In the genomic region with DNA sequence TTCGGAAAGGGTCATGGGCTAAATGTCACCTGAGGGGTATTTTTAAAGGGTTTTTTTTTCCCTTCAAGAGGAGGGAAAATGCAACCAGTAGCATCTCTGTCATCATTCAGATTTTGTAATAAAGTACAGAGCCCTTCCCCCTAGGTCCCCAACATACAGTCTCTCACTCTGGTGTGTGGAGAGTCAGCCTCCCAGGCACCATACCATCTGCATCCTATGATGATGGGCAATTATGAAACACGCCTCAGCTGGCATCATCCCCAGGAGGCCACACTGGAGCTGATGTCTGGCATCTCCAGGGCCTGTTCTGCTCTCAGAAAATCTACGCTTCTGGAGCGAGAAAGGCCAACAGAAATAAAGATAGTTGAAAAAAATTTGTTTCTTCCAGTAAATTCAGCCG, we compare ENCODE assay signal across 24 cellular contexts. TPM values are rescaled to one million over a fixed set of nuclear protein-coding genes. Genes with fewer than 3 reads are reported as not detected.
DNase-seq lines count a peak whose midpoint lies in the region; ATAC-seq and TF ChIP-seq lines count a peak whose summit lies in the region.
"Had no signal": no experiment of that assay in that cellular context is flagged by ENCODE, and none has a peak within 500 bp of the region (broad histone marks: within the 10 kb centered on the region; RNA-seq: fewer than 3 reads in every experiment).

No MANE protein-coding gene starts in this region.

- H3K9me3 ChIP-seq in hepatocyte (ENCODE audit: low read depth) (no peaks in the 10 kb centered on the region), heart left ventricle (no peaks in the 10 kb centered on the region)
- H3K9me3 ChIP-seq: SJSA1 had no signal

- DNase-seq in DMS 273 (lab: John Stamatoyannopoulos, UW; ENCODE audit: unreplicated experiment) (peak; percentile 58), DMS 273 treated with DMSO at 0.1 percent for 48 hours (lab: John Stamatoyannopoulos, UW) (no peak), hepatocyte (ENCODE audit: low spot score) (no peak), brain microvascular endothelial cell (no peak), mesothelial cell of epicardium (ENCODE audit: low spot score in 2 of 2, unreplicated experiment in 2 of 2) (no peak), heart left ventricle (no peak)
- no peak for DNase-seq in stimulated activated naive CD8-positive, alpha-beta T cell treated with anti-CD3 and anti-CD28 coated beads, Interleukin-15, amount 100 ng/mL, for 72 hours
- no peak for DNase-seq in stimulated activated naive CD8-positive, alpha-beta T cell treated with anti-CD3 and anti-CD28 coated beads, Interleukin-15, Interleukin-2, amounts not matched to agents 100 U/mL and 50 U/mL, for 24 hours
- DNase-seq: ACHN; AML-193; C1 segment of cervical spinal cord; CD8-positive, alpha-beta T cell; EL; MV-4-11; NCI-H1105 treated with DMSO at 0.1 percent for 48 hours; NCI-H2029; NCI-H510A; NCI-H82 had no signal

- no peak overlapping the region for H3K27ac Mint-ChIP-seq in stimulated activated naive CD8-positive, alpha-beta T cell treated with anti-CD3 and anti-CD28 coated beads, Interleukin-15, amount 100 ng/mL, for 72 hours
- H3K27ac Mint-ChIP-seq in mesothelial cell of epicardium = no peak overlapping the region
- H3K27ac Mint-ChIP-seq: CD8-positive, alpha-beta T cell; IgD-negative memory B cell; T-helper 1 cell treated with Interleukin-12 subunit alpha and Interleukin-12 subunit beta and Interleukin-4 antibody, amounts not matched to agents 30 μg/mL and 1 μg/mL, for 36 hours had no signal

- no peaks in the 10 kb centered on the region for H4K20me1 ChIP-seq in hepatocyte (ENCODE audit: insufficient read depth, poor library complexity, severe bottlenecking)

- H3K27ac ChIP-seq in hepatocyte = peak overlapping the region; percentile 11
- H3K27ac ChIP-seq in brain microvascular endothelial cell = no peak overlapping the region
- H3K27ac ChIP-seq in heart left ventricle = no peak overlapping the region
- H3K27ac ChIP-seq: 22Rv1, SJSA1 had no signal

- peak; percentile 24 for ATAC-seq in stimulated activated naive CD8-positive, alpha-beta T cell treated with anti-CD3 and anti-CD28 coated beads, Interleukin-15, amount 100 ng/mL, for 72 hours
- no peak for ATAC-seq in stimulated activated naive CD8-positive, alpha-beta T cell treated with anti-CD3 and anti-CD28 coated beads, Interleukin-15, Interleukin-2, amounts not matched to agents 100 U/mL and 50 U/mL, for 24 hours
- ATAC-seq in heart left ventricle = no peak
- ATAC-seq: CD8-positive, alpha-beta T cell; Right ventricle myocardium inferior had no signal

- TF ChIP-seq POLR2A in heart left ventricle (IDR thresholded peaks at IDR 0.05) = no peak

- intact Hi-C loops in heart left ventricle (cut with DNase I) = no loop called here

- H3K9me3 Mint-ChIP-seq in stimulated activated naive CD8-positive, alpha-beta T cell treated with anti-CD3 and anti-CD28 coated beads, Interleukin-15, amount 100 ng/mL, for 72 hours = no peaks in the 10 kb centered on the region
- no peaks in the 10 kb centered on the region for H3K9me3 Mint-ChIP-seq in mesothelial cell of epicardium
- H3K9me3 Mint-ChIP-seq: CD8-positive, alpha-beta T cell; IgD-negative memory B cell; T-helper 1 cell treated with Interleukin-12 subunit alpha and Interleukin-12 subunit beta and Interleukin-4 antibody, amounts not matched to agents 30 μg/mL and 1 μg/mL, for 36 hours had no signal

- H3K36me3 Mint-ChIP-seq in mesothelial cell of epicardium = peaks cover 8% of the 10 kb centered on the region
- H3K36me3 Mint-ChIP-seq: CD8-positive, alpha-beta T cell; IgD-negative memory B cell had no signal

- in situ Hi-C loops in brain microvascular endothelial cell (cut with HindIII; ENCODE audit: low pct_ligation_motif_present, low sequenced_read_pairs) = no loop called here

- H3K9me2 ChIP-seq in hepatocyte (replicated peaks; ENCODE audit: insufficient read depth) = no peaks in the 10 kb centered on the region

- H3K27me3 Mint-ChIP-seq in stimulated activated naive CD8-positive, alpha-beta T cell treated with anti-CD3 and anti-CD28 coated beads, Interleukin-15, amount 100 ng/mL, for 72 hours = peaks cover 7% of the 10 kb centered on the region
- H3K27me3 Mint-ChIP-seq in mesothelial cell of epicardium (ENCODE audit: low read depth) = peaks cover 14% of the 10 kb centered on the region

- peaks cover 35% of the 10 kb centered on the region for H3K4me1 ChIP-seq in hepatocyte (ENCODE audit: insufficient read depth)
- no peaks in the 10 kb centered on the region for H3K4me1 ChIP-seq in heart left ventricle
- H3K4me1 ChIP-seq: SJSA1 had no signal

- no peak for TF ChIP-seq CTCF in hepatocyte (IDR thresholded peaks at IDR 0.05; ENCODE audit: poor library complexity)
- no peak for TF ChIP-seq CTCF in brain microvascular endothelial cell (IDR thresholded peaks at IDR 0.05; ENCODE audit: low read depth, low read length, missing control alignments)
- TF ChIP-seq CTCF in mesothelial cell of epicardium (IDR thresholded peaks at IDR 0.05; ENCODE audit: unreplicated experiment) = no peak
- TF ChIP-seq CTCF in heart left ventricle (IDR thresholded peaks at IDR 0.05) = no peak

- H3K36me3 ChIP-seq in hepatocyte (replicated peaks; ENCODE audit: insufficient read depth, low read depth) (no peaks in the 10 kb centered on the region), brain microvascular endothelial cell (replicated peaks) (no peaks in the 10 kb centered on the region), heart left ventricle (no peaks in the 10 kb centered on the region)
- H3K36me3 ChIP-seq: SJSA1 had no signal

- no peak overlapping the region for H3K4me2 ChIP-seq in hepatocyte

- H3K79me2 ChIP-seq in hepatocyte = no peaks in the 10 kb centered on the region

- H3K4me3 Mint-ChIP-seq in stimulated activated naive CD8-positive, alpha-beta T cell treated with anti-CD3 and anti-CD28 coated beads, Interleukin-15, amount 100 ng/mL, for 72 hours = no peak overlapping the region
- no peak overlapping the region for H3K4me3 Mint-ChIP-seq in mesothelial cell of epicardium
- H3K4me3 Mint-ChIP-seq: CD8-positive, alpha-beta T cell; IgD-negative memory B cell; T-helper 1 cell treated with Interleukin-12 subunit alpha and Interleukin-12 subunit beta and Interleukin-4 antibody, amounts not matched to agents 30 μg/mL and 1 μg/mL, for 36 hours had no signal

- H3K4me3 ChIP-seq in hepatocyte (no peak overlapping the region), brain microvascular endothelial cell (ENCODE audit: low read depth, low read length) (no peak overlapping the region), heart left ventricle (no peak overlapping the region)
- H3K4me3 ChIP-seq: SJSA1 had no signal

- H3K27me3 ChIP-seq in hepatocyte = no peaks in the 10 kb centered on the region
- H3K27me3 ChIP-seq in brain microvascular endothelial cell (replicated peaks) = no peaks in the 10 kb centered on the region
- peaks cover 0 to 14% (median 0%) of the 10 kb centered on the region in 9 donors for H3K27me3 ChIP-seq in heart left ventricle
- H3K27me3 ChIP-seq: SJSA1 had no signal

- no peaks in the 10 kb centered on the region for H3K4me1 Mint-ChIP-seq in stimulated activated naive CD8-positive, alpha-beta T cell treated with anti-CD3 and anti-CD28 coated beads, Interleukin-15, amount 100 ng/mL, for 72 hours
- H3K4me1 Mint-ChIP-seq in mesothelial cell of epicardium = peaks cover 58% of the 10 kb centered on the region
- H3K4me1 Mint-ChIP-seq: IgD-negative memory B cell had no signal

- 86% methylated on average over 5 of the region's 5 CpGs for WGBS in hepatocyte (ENCODE audit: low lambda C conversion rate, missing lambda C conversion rate)
- WGBS in heart left ventricle, 4 donors = 92 to 97% (median 94%) methylated on average over 5 of the region's 5 CpGs

- H2AFZ ChIP-seq in hepatocyte = no peak overlapping the region

RNA-seq across cellular contexts. Expression of a gene that starts 32.0 kb away (rescaled TPM):
- total RNA-seq in hepatocyte (15.4 and 36.2 TPM in 2 replicates), mesothelial cell of epicardium (51.9 to 56.6 TPM (median 54.2 TPM) in 3 replicates), heart left ventricle (under 1 TPM in 3 of 9 donors, not detected in 6; 0.09 to 0.29 (median 0.10) TPM)
- polyA plus RNA-seq in hepatocyte (11.6 and 13.9 TPM in 2 replicates), heart left ventricle (under 1 TPM in 1 of 2 donors, not detected in 1; 0.07 TPM)
- total RNA-seq: CD8-positive, alpha-beta T cell; H4; Right ventricle myocardium inferior had no signal
- polyA plus RNA-seq: IgD-negative memory B cell had no signal

Comparison
In these comparisons a context has a peak if more than half of its experiments do, and no peak if none do; other contexts are left out.
1. RNA of a gene that starts 32.0 kb away (total RNA-seq): 51.9 to 56.6 TPM in mesothelial cell of epicardium and 15.4 to 36.2 TPM in hepatocyte; 0.09 to 0.29 TPM in heart left ventricle; every median in the first group is over 10 times any median in the second.